ENCODE assay signal across 12 cellular contexts in the genomic region with DNA sequence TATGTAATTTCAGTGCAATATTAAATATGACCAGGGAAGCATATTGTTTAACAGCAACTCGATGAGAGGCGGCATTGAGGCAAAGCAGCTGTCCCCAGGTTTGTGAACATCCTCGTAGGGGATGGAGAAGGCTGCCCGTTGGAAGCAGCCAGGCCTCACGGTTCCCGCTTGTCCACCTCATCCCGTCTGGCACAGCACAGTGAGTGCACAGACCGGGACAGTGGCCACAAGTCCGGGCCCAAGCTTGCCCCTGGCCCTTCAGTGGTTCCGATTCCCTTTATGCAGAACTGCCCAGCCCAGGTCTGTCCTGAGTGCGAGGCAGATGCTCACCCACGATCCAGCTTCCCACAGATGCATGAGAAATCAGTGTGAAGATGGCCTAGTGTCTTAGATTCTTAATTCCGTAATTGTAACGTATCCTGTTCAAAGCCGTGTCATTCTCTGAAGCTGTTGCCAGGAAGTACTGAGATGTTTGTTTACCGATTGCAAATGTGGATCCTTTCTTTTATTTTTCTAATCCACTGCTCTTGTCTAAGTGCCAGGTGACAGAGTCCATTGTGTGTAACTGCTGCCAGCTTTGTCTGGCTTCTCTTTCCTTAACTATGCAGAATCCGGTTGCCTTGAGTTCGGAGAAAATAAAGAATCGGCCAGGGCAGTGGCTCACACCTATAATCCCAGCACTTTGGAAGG. TPM values are rescaled to one million over a fixed set of nuclear protein-coding genes. Genes with fewer than 3 reads are reported as not detected.
DNase-seq lines count a peak whose midpoint lies in the region; ATAC-seq and TF ChIP-seq lines count a peak whose summit lies in the region.
"Had no signal": no experiment of that assay in that cellular context is flagged by ENCODE, and none has a peak within 500 bp of the region (broad histone marks: within the 10 kb centered on the region; RNA-seq: fewer than 3 reads in every experiment).

No MANE protein-coding gene starts in this region.

- peak; percentile 31 for DNase-seq in DMS153 (lab: John Stamatoyannopoulos, UW)
- DNase-seq in NCI-H774 (lab: John Stamatoyannopoulos, UW) = peak; percentile 42
- no peak for DNase-seq in epithelial cell of prostate (ENCODE audit: low read depth, low spot score)
- no peak for DNase-seq in osteocyte (ENCODE audit: extremely low spot score, unreplicated experiment)
- no peak for DNase-seq in NCI-H128 (lab: John Stamatoyannopoulos, UW; ENCODE audit: unreplicated experiment)
- DNase-seq in dedifferentiated amniotic fluid mesenchymal stem cell (ENCODE audit: extremely low spot score) = no peak
- DNase-seq in Peyer's patch = no peak
- DNase-seq: DMS79, hippocampal formation, occipital lobe had no signal

- H3K36me3 ChIP-seq in Peyer's patch = peaks cover 0 to 57% (median 0%) of the 10 kb centered on the region in 3 donors

- H3K4me3 Mint-ChIP-seq in osteocyte (ENCODE audit: unreplicated experiment) = no peak overlapping the region
- no peak overlapping the region for H3K4me3 Mint-ChIP-seq in stimulated activated memory B cell treated with anti-CD40 and anti-IgM and Interleukin-4, amounts not matched to agents 10 μg/mL and 1 μg/mL and 100 μg/mL, for 72 hours
- H3K4me3 Mint-ChIP-seq: activated naive CD8-positive, alpha-beta T cell had no signal

- ATAC-seq in stimulated activated memory B cell treated with anti-CD40 and anti-IgM and Interleukin-4, amounts not matched to agents 10 μg/mL and 1 μg/mL and 100 μg/mL, for 72 hours = no peak

- no peaks in the 10 kb centered on the region for H3K9me3 ChIP-seq in Peyer's patch

- H3K27me3 Mint-ChIP-seq in osteocyte (ENCODE audit: unreplicated experiment) = no peaks in the 10 kb centered on the region
- H3K27me3 Mint-ChIP-seq in stimulated activated memory B cell treated with anti-CD40 and anti-IgM and Interleukin-4, amounts not matched to agents 10 μg/mL and 1 μg/mL and 100 μg/mL, for 72 hours = no peaks in the 10 kb centered on the region
- H3K27me3 Mint-ChIP-seq: activated naive CD8-positive, alpha-beta T cell had no signal

- peaks cover 50% of the 10 kb centered on the region for H3K36me3 Mint-ChIP-seq in osteocyte (ENCODE audit: unreplicated experiment)
- H3K36me3 Mint-ChIP-seq in stimulated activated memory B cell treated with anti-CD40 and anti-IgM and Interleukin-4, amounts not matched to agents 10 μg/mL and 1 μg/mL and 100 μg/mL, for 72 hours = peaks cover 73% of the 10 kb centered on the region

- H3K4me3 ChIP-seq in Peyer's patch = no peak overlapping the region

- H3K4me1 Mint-ChIP-seq in osteocyte (ENCODE audit: unreplicated experiment) = peaks cover 29% of the 10 kb centered on the region
- no peaks in the 10 kb centered on the region for H3K4me1 Mint-ChIP-seq in stimulated activated memory B cell treated with anti-CD40 and anti-IgM and Interleukin-4, amounts not matched to agents 10 μg/mL and 1 μg/mL and 100 μg/mL, for 72 hours

- no peak for TF ChIP-seq POLR2A in Peyer's patch (IDR thresholded peaks at IDR 0.05)

- no peaks in the 10 kb centered on the region for H3K9me3 Mint-ChIP-seq in osteocyte (ENCODE audit: unreplicated experiment)
- no peaks in the 10 kb centered on the region for H3K9me3 Mint-ChIP-seq in stimulated activated memory B cell treated with anti-CD40 and anti-IgM and Interleukin-4, amounts not matched to agents 10 μg/mL and 1 μg/mL and 100 μg/mL, for 72 hours

- H3K27ac ChIP-seq in epithelial cell of prostate (peak overlapping the region; percentile 46), Peyer's patch (peak overlapping the region in 2 of 4 donors; percentile 57 to 59)

- TF ChIP-seq CTCF in osteocyte (IDR thresholded peaks at IDR 0.05) = no peak
- TF ChIP-seq CTCF in Peyer's patch (IDR thresholded peaks at IDR 0.05) = no peak

- peaks cover 0 to 14% (median 0%) of the 10 kb centered on the region in 4 donors for H3K4me1 ChIP-seq in Peyer's patch

- H3K27me3 ChIP-seq in Peyer's patch = no peaks in the 10 kb centered on the region

- peak overlapping the region; percentile 28 for H3K27ac Mint-ChIP-seq in osteocyte (ENCODE audit: unreplicated experiment)
- H3K27ac Mint-ChIP-seq in stimulated activated memory B cell treated with anti-CD40 and anti-IgM and Interleukin-4, amounts not matched to agents 10 μg/mL and 1 μg/mL and 100 μg/mL, for 72 hours = no peak overlapping the region
- H3K27ac Mint-ChIP-seq: activated naive CD8-positive, alpha-beta T cell had no signal

RNA-seq across cellular contexts. Expression of gene PFKP, which starts 35.5 kb away (rescaled TPM):
- total RNA-seq in osteocyte (150 and 158 TPM in 2 replicates), Peyer's patch (100 to 1,000 TPM in 1 of 4 donors, 10 to 100 TPM in 3; 79.0 to 130 (median 87.9) TPM)

Comparison
In these comparisons a context has a peak if more than half of its experiments do, and no peak if none do; other contexts are left out.
1. DNase-seq: peak in DMS153 (single experiment) and NCI-H774 (single experiment); none in epithelial cell of prostate (single experiment), osteocyte (single experiment), NCI-H128 (single experiment), dedifferentiated amniotic fluid mesenchymal stem cell (single experiment) and Peyer's patch (0 of 3).